In the genomic region with DNA sequence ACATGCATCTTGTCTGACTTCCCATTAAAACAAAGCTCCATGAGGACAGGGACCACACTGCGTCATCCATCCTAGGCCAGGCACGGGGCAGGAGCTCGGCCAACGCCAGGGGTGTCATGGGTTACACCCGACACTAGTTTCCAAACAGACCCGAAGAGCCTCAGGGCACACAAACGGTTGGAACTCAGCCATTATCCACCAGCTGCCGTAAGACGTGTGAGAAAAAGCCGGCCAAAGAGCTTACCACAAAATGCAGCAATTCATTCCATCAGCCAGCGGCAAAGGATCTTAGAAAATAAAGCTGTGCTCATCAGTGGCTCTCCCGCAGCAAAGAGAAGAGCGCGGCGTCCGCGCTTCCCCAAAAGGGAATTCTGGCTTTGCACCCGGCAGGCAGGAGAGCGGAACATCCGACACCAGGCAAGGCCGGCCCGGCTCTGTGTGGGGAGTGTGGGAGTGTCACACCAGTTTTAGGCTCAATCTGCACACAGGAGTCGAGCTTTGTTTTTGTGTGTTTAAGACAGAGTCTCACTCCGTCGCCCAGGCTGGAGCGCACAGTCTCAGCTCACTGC, we compare ENCODE assay signal across 12 cellular contexts. TPM values are rescaled to one million over a fixed set of nuclear protein-coding genes. Genes with fewer than 3 reads are reported as not detected.
DNase-seq lines count a peak whose midpoint lies in the region; ATAC-seq and TF ChIP-seq lines count a peak whose summit lies in the region.
"Had no signal": no experiment of that assay in that cellular context is flagged by ENCODE, and none has a peak within 500 bp of the region (broad histone marks: within the 10 kb centered on the region; RNA-seq: fewer than 3 reads in every experiment).

No MANE protein-coding gene starts in this region.

- ATAC-seq in HG02571 (IDR thresholded peaks at IDR 0.05; ENCODE audit: unreplicated experiment) (no peak), WTC11 (no peak)

- CTCF ChIA-PET in WTC11 (lab: Charles Lee), result interaction anchor here (0.6 to 10.2 kb wide), 9 partner anchors 22 to 146 kb away, joined by 3 to 131 read pairs (median 4); partner anchors contain the start of gene TAF1C

- TF ChIP-seq CTCF in WTC11 (IDR thresholded peaks at IDR 0.05), result no peak

- no peak overlapping the region for H3K27ac ChIP-seq in skeletal muscle tissue (ENCODE audit: low read depth, low read length)
- H3K27ac ChIP-seq: thoracic aorta had no signal

- 0 out of 2 replicates have a peak, but pooled peaks cover under 1% of the 10 kb centered on the region for H3K36me3 Mint-ChIP-seq in WTC11

- peaks cover 0 to 3% (median 2%) of the 10 kb centered on the region in 3 donors for H3K9me3 ChIP-seq in skeletal muscle tissue (ENCODE audit: control insufficient read depth in 3 of 3, low read length in 3 of 3)

- peak overlapping the region; percentile 38 to 52 (median 40) for H3K4me3 ChIP-seq in skeletal muscle tissue (ENCODE audit: low read length in 3 of 3)
- H3K4me3 ChIP-seq: thoracic aorta had no signal

- DNase-seq in NCI-H524 (lab: John Stamatoyannopoulos, UW) (peak; percentile 12 to 52), NCI-H524 treated with DMSO at 0.1 percent for 48 hours (lab: John Stamatoyannopoulos, UW) (no peak), NCI-H2107 treated with DMSO at 0.1 percent for 48 hours (lab: John Stamatoyannopoulos, UW; ENCODE audit: unreplicated experiment) (peak; percentile 40), fibroblast of peridontal ligament (ENCODE audit: extremely low read depth) (peak; percentile 85), WTC11 (ENCODE audit: low spot score) (no peak), NCI-H2081 (lab: John Stamatoyannopoulos, UW) (no peak)
- DNase-seq: endodermal cell, NCI-H1436 treated with DMSO at 0.1 percent for 48 hours had no signal

- peaks cover 8 to 15% (median 11%) of the 10 kb centered on the region in 3 donors for H3K4me1 ChIP-seq in skeletal muscle tissue (ENCODE audit: control insufficient read depth in 3 of 3, insufficient read depth in 3 of 3, low read length in 3 of 3)

- H3K9ac ChIP-seq in skeletal muscle tissue (ENCODE audit: low read depth in 1 of 3, low read length in 3 of 3), result peak overlapping the region in 2 of 3 donors; percentile 32 to 58

- peaks cover 17% of the 10 kb centered on the region for H3K4me1 Mint-ChIP-seq in WTC11

- no peaks in the 10 kb centered on the region for H3K36me3 ChIP-seq in skeletal muscle tissue (ENCODE audit: control insufficient read depth in 3 of 3, insufficient read depth in 3 of 3, low read length in 3 of 3)
- H3K36me3 ChIP-seq: thoracic aorta had no signal

- POLR2A ChIA-PET in WTC11 (lab: Charles Lee), result no interaction called here

- no peak overlapping the region for H3K4me3 Mint-ChIP-seq in WTC11
- H3K4me3 Mint-ChIP-seq: endodermal cell had no signal

- peaks cover 11 to 31% (median 18%) of the 10 kb centered on the region in 3 donors for H3K27me3 ChIP-seq in skeletal muscle tissue (ENCODE audit: control insufficient read depth in 3 of 3, insufficient read depth in 3 of 3, low read length in 3 of 3)

- no peak overlapping the region; the same call in 1 of the 2 replicates for H3K27ac Mint-ChIP-seq in WTC11
- H3K27ac Mint-ChIP-seq: endodermal cell had no signal

- peaks cover 6% of the 10 kb centered on the region for H3K9me3 Mint-ChIP-seq in WTC11

- H3K27me3 Mint-ChIP-seq in WTC11 (ENCODE audit: low read depth), result peaks cover 2% of the 10 kb centered on the region; the same call in 1 of the 2 replicates

TF ChIP-seq in WTC11, 78 proteins besides CTCF, POLR2A, EP300 and RAD21:
- TF ChIP-seq ZNF317 (CRISPR knock-in tag; IDR thresholded peaks at IDR 0.05; ENCODE audit: borderline replicate concordance, low read depth) (no peak), ZNF671 (CRISPR knock-in tag; IDR thresholded peaks at IDR 0.05) (no peak), SMAD4 (CRISPR knock-in tag; IDR thresholded peaks at IDR 0.05) (no peak), SP1 (CRISPR knock-in tag; conservative IDR thresholded peaks at IDR 0.05) (no peak), HMGA2 (CRISPR knock-in tag; IDR thresholded peaks at IDR 0.05) (no peak), MYBL2 (CRISPR knock-in tag; IDR thresholded peaks at IDR 0.05) (no peak)
- TF ChIP-seq, protein P1, sequence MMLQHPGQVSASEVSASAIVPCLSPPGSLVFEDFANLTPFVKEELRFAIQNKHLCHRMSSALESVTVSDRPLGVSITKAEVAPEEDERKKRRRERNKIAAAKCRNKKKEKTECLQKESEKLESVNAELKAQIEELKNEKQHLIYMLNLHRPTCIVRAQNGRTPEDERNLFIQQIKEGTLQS (CRISPR knock-in tag; conservative IDR thresholded peaks at IDR 0.05), result no peak
- TF ChIP-seq, protein P2, sequence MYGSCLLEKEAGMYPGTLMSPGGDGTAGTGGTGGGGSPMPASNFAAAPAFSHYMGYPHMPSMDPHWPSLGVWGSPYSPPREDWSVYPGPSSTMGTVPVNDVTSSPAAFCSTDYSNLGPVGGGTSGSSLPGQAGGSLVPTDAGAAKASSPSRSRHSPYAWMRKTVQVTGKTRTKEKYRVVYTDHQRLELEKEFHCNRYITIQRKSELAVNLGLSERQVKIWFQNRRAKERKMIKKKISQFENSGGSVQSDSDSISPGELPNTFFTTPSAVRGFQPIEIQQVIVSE (CRISPR knock-in tag; IDR thresholded peaks at IDR 0.05; ENCODE audit: borderline replicate concordance), result no peak
- TF ChIP-seq, protein P3, sequence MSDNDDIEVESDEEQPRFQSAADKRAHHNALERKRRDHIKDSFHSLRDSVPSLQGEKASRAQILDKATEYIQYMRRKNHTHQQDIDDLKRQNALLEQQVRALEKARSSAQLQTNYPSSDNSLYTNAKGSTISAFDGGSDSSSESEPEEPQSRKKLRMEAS (CRISPR knock-in tag; IDR thresholded peaks at IDR 0.05), result no peak

RNA-seq across cellular contexts. Expression of gene SLC38A8, which starts 1.7 kb away (rescaled TPM):
- total RNA-seq in skeletal muscle tissue, result not detected
- not detected in 3 replicates for total RNA-seq in WTC11 (2021)
- total RNA-seq: endodermal cell, mesenteric fat pad, thoracic aorta had no signal

Comparison
In these comparisons a context has a peak if more than half of its experiments do, and no peak if none do; other contexts are left out.
1. DNase-seq: peak in NCI-H524 (2 of 2), NCI-H2107 treated with DMSO at 0.1 percent for 48 hours (single experiment) and fibroblast of peridontal ligament (single experiment); none in NCI-H524 treated with DMSO at 0.1 percent for 48 hours (single experiment), WTC11 (single experiment) and NCI-H2081 (0 of 2).